ENCODE assay signal across 8 cellular contexts in genomic region chr1:150560986-150561829, GRCh38. TPM values are rescaled to one million over a fixed set of nuclear protein-coding genes. Genes with fewer than 3 reads are reported as not detected.
DNase-seq lines count a peak whose midpoint lies in the region; ATAC-seq and TF ChIP-seq lines count a peak whose summit lies in the region.

No MANE protein-coding gene starts in this region.

- CTCF ChIA-PET in activated CD4-positive, alpha-beta memory T cell treated with anti-CD3 and anti-CD28 coated beads, Interleukin-2, amount 10 ng/mL, durations not matched to agents 7 days and 5 days (lab: Charles Lee): interaction anchor here (0.6 to 11.3 kb wide), 37 partner anchors 10 to 444 kb away, joined by 3 to 282 read pairs (median 4); partner anchors contain the start of genes ADAMTSL4, ENSA, FALEC and GOLPH3L

- H3K27me3 Mint-ChIP-seq in activated CD4-positive, alpha-beta memory T cell treated with anti-CD3 and anti-CD28 coated beads, Interleukin-2, amount 10 ng/mL, durations not matched to agents 7 days and 5 days: no peaks in the 10 kb centered on the region

- ATAC-seq in HG03354 (IDR thresholded peaks at IDR 0.05; ENCODE audit: poor library complexity, severe bottlenecking, unreplicated experiment) (peak; percentile 44), lung (ENCODE audit: insufficient read depth, low FRiP score) (peak; percentile 82), GM21825 (IDR thresholded peaks at IDR 0.05; ENCODE audit: unreplicated experiment) (no peak)

- TF ChIP-seq CTCF in GM12864 (IDR thresholded peaks at IDR 0.05; ENCODE audit: low read depth, low read length, missing control alignments): peak; percentile 88
- peak; percentile 72 for TF ChIP-seq CTCF in lung (IDR thresholded peaks at IDR 0.05; ENCODE audit: control extremely low read depth, extremely low read depth)

- H3K36me3 Mint-ChIP-seq in activated CD4-positive, alpha-beta memory T cell treated with anti-CD3 and anti-CD28 coated beads, Interleukin-2, amount 10 ng/mL, durations not matched to agents 7 days and 5 days (ENCODE audit: low read depth): peaks cover 13% of the 10 kb centered on the region

- POLR2A ChIA-PET in activated CD4-positive, alpha-beta memory T cell treated with anti-CD3 and anti-CD28 coated beads, Interleukin-2, amount 10 ng/mL, durations not matched to agents 7 days and 5 days (lab: Charles Lee): interaction anchor here (0.6 to 18.0 kb wide), 28 partner anchors 10 to 675 kb away, joined by 3 to 1377 read pairs (median 6); partner anchors contain the start of genes ADAMTSL4, APH1A, ENSA and FALEC

- H3K9me3 Mint-ChIP-seq in activated CD4-positive, alpha-beta memory T cell treated with anti-CD3 and anti-CD28 coated beads, Interleukin-2, amount 10 ng/mL, durations not matched to agents 7 days and 5 days: no peaks in the 10 kb centered on the region

- H3K27ac ChIP-seq in ectodermal cell (ENCODE audit: insufficient read depth, low read depth, low read length, poor library complexity, severe bottlenecking) (peak overlapping the region; percentile 98), lung (ENCODE audit: low read depth in 1 of 2, low read length in 1 of 2) (peak overlapping the region; percentile 96 to 99)

- H3K27ac Mint-ChIP-seq in activated CD4-positive, alpha-beta memory T cell treated with anti-CD3 and anti-CD28 coated beads, Interleukin-2, amount 10 ng/mL, durations not matched to agents 7 days and 5 days: peak overlapping the region; percentile 100

- H3K36me3 ChIP-seq in ectodermal cell (ENCODE audit: control insufficient read depth, insufficient read depth, low read length) (no peaks in the 10 kb centered on the region), lung (ENCODE audit: control insufficient read depth in 2 of 2, insufficient read depth in 2 of 2, low read length in 2 of 2) (peaks cover 0 to 15% of the 10 kb centered on the region in 2 donors)

- H3K9me3 ChIP-seq in ectodermal cell (ENCODE audit: control insufficient read depth, low read length) (no peaks in the 10 kb centered on the region), lung (ENCODE audit: control insufficient read depth in 2 of 2, insufficient read depth in 1 of 2, low read length in 1 of 2) (no peaks in the 10 kb centered on the region)

- H3K4me3 ChIP-seq in GM12864 (ENCODE audit: low read depth, low read length) (peak overlapping the region; percentile 59), ectodermal cell (ENCODE audit: insufficient read depth, low read depth, low read length) (peak overlapping the region; percentile 46), lung (peak overlapping the region; percentile 47)

- 0% methylated on average over 42 of the region's 42 CpGs for whole genome bisulfite sequencing in ectodermal cell, 2 experiments
- 0% methylated on average over 42 of the region's 42 CpGs for WGBS in lung, 2 donors

- peaks cover 54% of the 10 kb centered on the region for H3K4me1 Mint-ChIP-seq in activated CD4-positive, alpha-beta memory T cell treated with anti-CD3 and anti-CD28 coated beads, Interleukin-2, amount 10 ng/mL, durations not matched to agents 7 days and 5 days

- DNase-seq in GM12864 (ENCODE audit: low read depth) (peak; percentile 70), NCI-H748 treated with DMSO at 0.1 percent for 48 hours (lab: John Stamatoyannopoulos, UW) (peak; percentile 81), lung (ENCODE audit: low spot score) (peak; percentile 95)
- DNase-seq in activated CD4-positive, alpha-beta memory T cell treated with anti-CD3 and anti-CD28 coated beads, Interleukin-2, amount 10 ng/mL, durations not matched to agents 7 days and 5 days: peak; percentile 88
- peak in 2 of 3 donors; percentile 62 to 77 for DNase-seq in stimulated activated CD4-positive, alpha-beta T cell treated with anti-CD3 and anti-CD28 coated beads, TNF-alpha, amount 100 ng/mL, for 1 hour (ENCODE audit: low read depth in 3 of 3, low spot score in 1 of 3)

- H3K4me3 Mint-ChIP-seq in activated CD4-positive, alpha-beta memory T cell treated with anti-CD3 and anti-CD28 coated beads, Interleukin-2, amount 10 ng/mL, durations not matched to agents 7 days and 5 days: peak overlapping the region; percentile 87

- H3K27me3 ChIP-seq in ectodermal cell (ENCODE audit: control insufficient read depth, insufficient read depth, low read length, poor library complexity, severe bottlenecking) (no peaks in the 10 kb centered on the region), lung (ENCODE audit: control insufficient read depth, insufficient read depth) (no peaks in the 10 kb centered on the region)

- H3K4me1 ChIP-seq in ectodermal cell (ENCODE audit: control insufficient read depth, insufficient read depth, low read length) (peaks cover 33% of the 10 kb centered on the region), lung (ENCODE audit: control insufficient read depth in 2 of 2, insufficient read depth in 2 of 2, low read length in 2 of 2) (peaks cover 19 to 34% of the 10 kb centered on the region in 2 donors)

RNA-seq across cellular contexts. Expression of gene ADAMTSL4, which starts 12.0 kb away (rescaled TPM):
- total RNA-seq in activated CD4-positive, alpha-beta memory T cell treated with anti-CD3 and anti-CD28 coated beads, Interleukin-2, amount 10 ng/mL, durations not matched to agents 7 days and 5 days: 1 to 10 TPM; 1.4 to 1.6 TPM
- 0.37 TPM for polyA plus RNA-seq in ectodermal cell (2013, experiment 1 of 4)
- polyA plus RNA-seq in ectodermal cell (2013, experiment 2 of 4): 0.75 TPM
- 0.64 TPM for polyA plus RNA-seq in ectodermal cell (2013, experiment 3 of 4)
- 0.57 TPM for polyA plus RNA-seq in ectodermal cell (2013, experiment 4 of 4)
- 100 to 1,000 TPM in 1 of 2 donors, 10 to 100 TPM in 1; 23.2 to 104 TPM for total RNA-seq in lung
- polyA plus RNA-seq in lung: 10 to 100 TPM; 36.4 to 59.5 TPM

RNA-seq across cellular contexts. Expression of gene MCL1, which starts 18.2 kb away (rescaled TPM):
- 100 to 1,000 TPM; 470 to 472 TPM for total RNA-seq in activated CD4-positive, alpha-beta memory T cell treated with anti-CD3 and anti-CD28 coated beads, Interleukin-2, amount 10 ng/mL, durations not matched to agents 7 days and 5 days
- polyA plus RNA-seq in ectodermal cell (2013, experiment 1 of 4): 165 TPM
- polyA plus RNA-seq in ectodermal cell (2013, experiment 2 of 4): 171 TPM
- polyA plus RNA-seq in ectodermal cell (2013, experiment 3 of 4): 114 TPM
- 126 TPM for polyA plus RNA-seq in ectodermal cell (2013, experiment 4 of 4)
- total RNA-seq in lung: 100 to 1,000 TPM; 293 to 336 TPM
- polyA plus RNA-seq in lung: 100 to 1,000 TPM; 109 to 307 TPM

RNA-seq across cellular contexts. Expression of gene FALEC, which starts 45.7 kb away (rescaled TPM):
- total RNA-seq in activated CD4-positive, alpha-beta memory T cell treated with anti-CD3 and anti-CD28 coated beads, Interleukin-2, amount 10 ng/mL, durations not matched to agents 7 days and 5 days: not detected
- polyA plus RNA-seq in ectodermal cell (2013, experiment 1 of 4): 1.2 TPM
- 1.5 TPM for polyA plus RNA-seq in ectodermal cell (2013, experiment 2 of 4)
- 1.2 TPM for polyA plus RNA-seq in ectodermal cell (2013, experiment 3 of 4)
- 0.65 TPM for polyA plus RNA-seq in ectodermal cell (2013, experiment 4 of 4)
- not detected for total RNA-seq in lung
- polyA plus RNA-seq in lung: under 1 TPM in 1 of 2 donors, not detected in 1; 0.09 TPM

RNA-seq across cellular contexts. Expression of gene ECM1, which starts 53.3 kb away (rescaled TPM):
- 1 to 10 TPM; 2.4 to 3.8 TPM for total RNA-seq in activated CD4-positive, alpha-beta memory T cell treated with anti-CD3 and anti-CD28 coated beads, Interleukin-2, amount 10 ng/mL, durations not matched to agents 7 days and 5 days
- 1.7 TPM for polyA plus RNA-seq in ectodermal cell (2013, experiment 1 of 4)
- 1.9 TPM for polyA plus RNA-seq in ectodermal cell (2013, experiment 2 of 4)
- 2.3 TPM for polyA plus RNA-seq in ectodermal cell (2013, experiment 3 of 4)
- polyA plus RNA-seq in ectodermal cell (2013, experiment 4 of 4): 3.2 TPM
- 10 to 100 TPM in 1 of 2 donors, 1 to 10 TPM in 1; 1.2 to 20.0 TPM for total RNA-seq in lung
- 10 to 100 TPM in 1 of 2 donors, 1 to 10 TPM in 1; 9.0 to 12.3 TPM for polyA plus RNA-seq in lung

Comparison
In these comparisons a context has a peak if more than half of its experiments do, and no peak if none do; other contexts are left out.
1. RNA of gene ADAMTSL4, which starts 12.0 kb away (total RNA-seq): 23.2 to 104 TPM in lung; 1.4 to 1.6 TPM in activated CD4-positive, alpha-beta memory T cell treated with anti-CD3 and anti-CD28 coated beads, Interleukin-2, amount 10 ng/mL, durations not matched to agents 7 days and 5 days; every median in the first group is over 4 times any median in the second.
2. Peak in every context shown above with its lines, with median percentiles within 50 percentile points of each other: DNase-seq and H3K4me3 ChIP-seq.